ENCODE assay signal across 2 cellular contexts in genomic region chr5:95643152-95643551, GRCh38.
TF ChIP-seq lines count a peak whose summit lies in the region.

No MANE protein-coding gene starts in this region.

TF ChIP-seq in IMR-90, 13 proteins besides CTCF, POLR2A, EP300 and RAD21:
- no peak for TF ChIP-seq USF2 (IDR thresholded peaks at IDR 0.05; ENCODE audit: low read depth, low read length)
- TF ChIP-seq CHD1 (IDR thresholded peaks at IDR 0.05; ENCODE audit: low read depth, low read length), result no peak
- TF ChIP-seq BHLHE40 (IDR thresholded peaks at IDR 0.05; ENCODE audit: low read depth, low read length), result no peak
- no peak for TF ChIP-seq RCOR1 (IDR thresholded peaks at IDR 0.05; ENCODE audit: insufficient replicate concordance, low read length)
- TF ChIP-seq MAZ (IDR thresholded peaks at IDR 0.05; ENCODE audit: borderline replicate concordance, low read depth, low read length), result no peak
- TF ChIP-seq ELK1 (IDR thresholded peaks at IDR 0.05; ENCODE audit: borderline replicate concordance, low read depth, low read length), result no peak
- TF ChIP-seq CEBPB (IDR thresholded peaks at IDR 0.05; ENCODE audit: low read depth, low read length), result no peak
- TF ChIP-seq NFE2L2 (IDR thresholded peaks at IDR 0.05; ENCODE audit: low read depth, low read length), result no peak
- no peak for TF ChIP-seq RFX5 (IDR thresholded peaks at IDR 0.05; ENCODE audit: low read depth, low read length)
- TF ChIP-seq SMC3 (IDR thresholded peaks at IDR 0.05; ENCODE audit: low read depth, low read length), result no peak
- no peak for TF ChIP-seq FOS (IDR thresholded peaks at IDR 0.05; ENCODE audit: low read depth, low read length)
- no peak for TF ChIP-seq MXI1 (IDR thresholded peaks at IDR 0.05; ENCODE audit: borderline replicate concordance, low read depth, low read length)
- TF ChIP-seq MAFK (IDR thresholded peaks at IDR 0.05; ENCODE audit: low read depth, low read length), result no peak

TF ChIP-seq in HepG2, 621 proteins besides CTCF, POLR2A, EP300 and RAD21:
- TF ChIP-seq ZFP1 (CRISPR knock-in tag; IDR thresholded peaks at IDR 0.05) (no peak), ZNF614 (CRISPR knock-in tag; IDR thresholded peaks at IDR 0.05; ENCODE audit: borderline replicate concordance) (no peak), MTF2 (CRISPR knock-in tag; IDR thresholded peaks at IDR 0.05; ENCODE audit: borderline replicate concordance) (no peak), SYNCRIP (IDR thresholded peaks at IDR 0.05; ENCODE audit: insufficient read depth, low read depth, low read length) (no peak), E2F2 (CRISPR knock-in tag; IDR thresholded peaks at IDR 0.05; ENCODE audit: borderline replicate concordance) (no peak), GATAD1 (CRISPR knock-in tag; IDR thresholded peaks at IDR 0.05) (no peak), GRHL1 (CRISPR knock-in tag; conservative IDR thresholded peaks at IDR 0.05) (no peak), MYNN (CRISPR knock-in tag; IDR thresholded peaks at IDR 0.05; ENCODE audit: low read depth) (no peak), SP4 (CRISPR knock-in tag; IDR thresholded peaks at IDR 0.05) (no peak), ZNF101 (CRISPR knock-in tag; IDR thresholded peaks at IDR 0.05; ENCODE audit: borderline replicate concordance, low read depth) (no peak), AKAP8 (CRISPR knock-in tag; IDR thresholded peaks at IDR 0.05) (no peak), ZBTB7B (CRISPR knock-in tag; IDR thresholded peaks at IDR 0.05) (no peak), CEBPG (CRISPR knock-in tag; IDR thresholded peaks at IDR 0.05) (no peak), ZNF782 (CRISPR knock-in tag; IDR thresholded peaks at IDR 0.05; ENCODE audit: borderline replicate concordance) (no peak), MAFF (IDR thresholded peaks at IDR 0.05; ENCODE audit: low read depth, low read length) (no peak), IKZF1 (IDR thresholded peaks at IDR 0.05) (no peak), ZNF563 (CRISPR knock-in tag; IDR thresholded peaks at IDR 0.05) (no peak), RFXAP (CRISPR knock-in tag; IDR thresholded peaks at IDR 0.05; ENCODE audit: borderline replicate concordance) (no peak), TCF7 (IDR thresholded peaks at IDR 0.05; ENCODE audit: low read depth) (no peak)
- TF ChIP-seq, protein P1, sequence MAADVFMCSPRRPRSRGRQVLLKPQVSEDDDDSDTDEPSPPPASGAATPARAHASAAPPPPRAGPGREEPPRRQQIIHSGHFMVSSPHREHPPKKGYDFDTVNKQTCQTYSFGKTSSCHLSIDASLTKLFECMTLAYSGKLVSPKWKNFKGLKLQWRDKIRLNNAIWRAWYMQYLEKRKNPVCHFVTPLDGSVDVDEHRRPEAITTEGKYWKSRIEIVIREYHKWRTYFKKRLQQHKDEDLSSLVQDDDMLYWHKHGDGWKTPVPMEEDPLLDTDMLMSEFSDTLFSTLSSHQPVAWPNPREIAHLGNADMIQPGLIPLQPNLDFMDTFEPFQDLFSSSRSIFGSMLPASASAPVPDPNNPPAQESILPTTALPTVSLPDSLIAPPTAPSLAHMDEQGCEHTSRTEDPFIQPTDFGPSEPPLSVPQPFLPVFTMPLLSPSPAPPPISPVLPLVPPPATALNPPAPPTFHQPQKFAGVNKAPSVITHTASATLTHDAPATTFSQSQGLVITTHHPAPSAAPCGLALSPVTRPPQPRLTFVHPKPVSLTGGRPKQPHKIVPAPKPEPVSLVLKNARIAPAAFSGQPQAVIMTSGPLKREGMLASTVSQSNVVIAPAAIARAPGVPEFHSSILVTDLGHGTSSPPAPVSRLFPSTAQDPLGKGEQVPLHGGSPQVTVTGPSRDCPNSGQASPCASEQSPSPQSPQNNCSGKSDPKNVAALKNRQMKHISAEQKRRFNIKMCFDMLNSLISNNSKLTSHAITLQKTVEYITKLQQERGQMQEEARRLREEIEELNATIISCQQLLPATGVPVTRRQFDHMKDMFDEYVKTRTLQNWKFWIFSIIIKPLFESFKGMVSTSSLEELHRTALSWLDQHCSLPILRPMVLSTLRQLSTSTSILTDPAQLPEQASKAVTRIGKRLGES (CRISPR knock-in tag; IDR thresholded peaks at IDR 0.05; ENCODE audit: borderline replicate concordance), result no peak
